In the genomic region with DNA sequence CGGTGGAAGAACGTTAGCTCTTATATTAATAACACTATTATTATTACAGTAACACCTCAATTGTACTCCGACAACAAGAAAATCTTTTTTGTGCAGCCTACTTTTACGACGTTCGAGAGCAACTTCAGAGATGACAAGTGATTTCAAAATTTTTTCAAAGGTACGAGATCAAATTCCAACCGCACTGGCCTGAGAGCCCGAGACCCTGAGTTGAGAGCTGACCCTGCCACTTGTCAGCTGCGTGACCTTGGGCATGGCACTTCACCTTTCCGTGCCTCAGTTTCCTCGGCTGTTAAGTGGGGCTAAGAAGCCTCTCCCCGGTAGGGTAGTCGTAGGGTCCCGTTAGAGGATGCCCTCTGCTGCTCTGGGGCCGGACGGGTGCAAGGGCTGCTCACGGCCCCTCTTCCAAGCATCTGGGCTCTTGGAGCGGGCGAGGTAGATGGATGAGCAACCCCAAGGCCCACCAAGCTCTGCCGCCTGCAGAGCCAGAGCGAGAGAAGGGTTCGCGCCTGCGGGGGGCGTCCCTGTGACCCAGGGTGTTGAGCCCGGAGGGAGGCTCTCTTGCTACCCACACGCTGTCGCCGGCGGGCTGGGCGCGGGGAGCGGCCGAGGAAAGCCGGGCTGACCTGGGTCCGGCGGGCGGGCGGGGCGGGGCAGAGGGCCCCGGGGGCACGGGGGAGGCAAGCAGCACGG, we compare ENCODE assay signal across 8 cellular contexts.
DNase-seq lines count a peak whose midpoint lies in the region; ATAC-seq, FAIRE-seq and TF ChIP-seq lines count a peak whose summit lies in the region.

No MANE protein-coding gene starts in this region.

- H3K27me3 ChIP-seq in layer of hippocampus (ENCODE audit: control insufficient read depth, insufficient read depth, low read length): no peaks in the 10 kb centered on the region

- H3K27ac Mint-ChIP-seq in stimulated activated effector memory CD8-positive, alpha-beta T cell treated with anti-CD3 and anti-CD28 coated beads, Interleukin-12 subunit alpha, Interleukin-12 subunit beta, amount 100 ng/mL, for 72 hours: peak overlapping the region; percentile 85

- TF ChIP-seq CTCF in GM10248 (IDR thresholded peaks at IDR 0.05; ENCODE audit: control extremely low read depth, extremely low read depth, low read depth, missing control alignments): peak; percentile 19
- no peak for TF ChIP-seq CTCF in LNCaP clone FGC (IDR thresholded peaks at IDR 0.05; ENCODE audit: control insufficient read depth, extremely low read depth, insufficient read depth)
- TF ChIP-seq CTCF in astrocyte of the cerebellum (IDR thresholded peaks at IDR 0.05; ENCODE audit: low read depth, low read length, missing control alignments): no peak

- no peaks in the 10 kb centered on the region for H3K36me3 Mint-ChIP-seq in stimulated activated effector memory CD8-positive, alpha-beta T cell treated with anti-CD3 and anti-CD28 coated beads, Interleukin-12 subunit alpha, Interleukin-12 subunit beta, amount 100 ng/mL, for 72 hours

- peak overlapping the region; percentile 46 for H3K27ac ChIP-seq in layer of hippocampus (ENCODE audit: low read depth, low read length)

- CTCF ChIA-PET in GM10248 (lab: Yijun Ruan, JAX): interaction anchor here (0.7 to 6.6 kb wide), 10 partner anchors 11 to 141 kb away, joined by 3 to 40 read pairs (median 4); partner anchors contain the start of gene DSN1

- peak overlapping the region; percentile 86 for H3K4me3 Mint-ChIP-seq in stimulated activated effector memory CD8-positive, alpha-beta T cell treated with anti-CD3 and anti-CD28 coated beads, Interleukin-12 subunit alpha, Interleukin-12 subunit beta, amount 100 ng/mL, for 72 hours

- no peak for DNase-seq in GM10248 (ENCODE audit: extremely low spot score)
- no peak for DNase-seq in LNCaP clone FGC (ENCODE audit: low read depth)
- DNase-seq in astrocyte of the cerebellum (ENCODE audit: low read depth): no peak
- DNase-seq in stimulated activated effector memory CD8-positive, alpha-beta T cell treated with anti-CD3 and anti-CD28 coated beads, Interleukin-12 subunit alpha, Interleukin-12 subunit beta, amount 100 ng/mL, for 72 hours (ENCODE audit: low spot score in 2 of 2): no peak
- DNase-seq in RCC 7860 (ENCODE audit: low spot score): no peak
- no peak for DNase-seq in RPMI8226

- POLR2A ChIA-PET in GM10248 (lab: Yijun Ruan, JAX): interaction anchor here (1.0 kb wide), 1 partner anchor 28 kb away, joined by 3 read pairs; the partner anchor contains the start of gene DSN1

- FAIRE-seq in RCC 7860 (lab: Jason Lieb, UNC): no peak

- ATAC-seq in GM21528 (IDR thresholded peaks at IDR 0.05; ENCODE audit: low FRiP score, unreplicated experiment): peak; percentile 35
- ATAC-seq in stimulated activated effector memory CD8-positive, alpha-beta T cell treated with anti-CD3 and anti-CD28 coated beads, Interleukin-12 subunit alpha, Interleukin-12 subunit beta, amount 100 ng/mL, for 72 hours: peak; percentile 62

- in situ Hi-C loops in astrocyte of the cerebellum (cut with HindIII; ENCODE audit: low sequenced_read_pairs): no loop called here

- peak overlapping the region; percentile 87 for H3K4me3 ChIP-seq in LNCaP clone FGC (ENCODE audit: low read depth, low read length)
- peak overlapping the region; percentile 72 for H3K4me3 ChIP-seq in astrocyte of the cerebellum (ENCODE audit: low read depth, low read length)

- no peaks in the 10 kb centered on the region for H3K9me3 Mint-ChIP-seq in stimulated activated effector memory CD8-positive, alpha-beta T cell treated with anti-CD3 and anti-CD28 coated beads, Interleukin-12 subunit alpha, Interleukin-12 subunit beta, amount 100 ng/mL, for 72 hours

- H3K4me1 Mint-ChIP-seq in stimulated activated effector memory CD8-positive, alpha-beta T cell treated with anti-CD3 and anti-CD28 coated beads, Interleukin-12 subunit alpha, Interleukin-12 subunit beta, amount 100 ng/mL, for 72 hours: peaks cover 13% of the 10 kb centered on the region
